Comparison of ENCODE assay signal across 1 cellular context in the genomic region with DNA sequence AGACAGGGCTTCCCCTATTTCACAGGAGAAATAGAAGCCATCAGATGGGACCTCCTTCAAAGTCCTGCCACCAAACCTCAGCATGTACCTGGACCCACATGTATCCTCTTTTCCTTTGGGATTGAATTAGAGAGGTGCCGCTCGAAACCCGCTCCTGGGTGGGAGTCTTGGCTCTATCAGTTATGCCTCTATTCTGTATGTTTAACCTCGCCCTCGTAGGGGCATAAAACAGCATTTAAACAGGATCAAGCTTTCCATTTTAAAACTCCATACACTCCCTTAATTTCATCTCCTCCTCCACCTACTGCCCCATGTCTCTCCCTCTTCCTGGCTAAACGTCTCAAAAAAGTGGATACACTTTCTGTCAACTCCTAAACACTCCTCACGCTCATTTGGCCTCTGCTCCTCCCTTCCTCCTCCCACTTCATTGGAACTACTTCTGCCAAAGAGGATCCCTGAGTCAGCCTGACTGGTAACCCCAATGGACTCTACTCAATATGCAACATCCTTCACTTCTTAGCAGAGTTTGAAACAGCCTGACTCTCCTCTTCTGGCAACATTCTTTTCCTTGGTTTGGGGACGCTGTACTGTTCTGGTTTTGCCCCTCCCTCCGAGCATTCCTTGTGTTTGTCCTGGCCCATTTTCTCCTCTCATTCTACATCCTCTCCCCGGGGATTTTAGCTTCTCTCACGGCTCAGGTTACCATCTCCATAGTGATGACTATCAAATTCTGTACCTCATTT.
A peak's percentile ranks its signal among the peaks of the same experiment; 100 is the strongest.
TF ChIP-seq lines count a peak whose summit lies in the region.

No MANE protein-coding gene starts in this region.

TF ChIP-seq in K562, 482 proteins besides CTCF, POLR2A, EP300 and RAD21 (continued from another document and continues in another):
- TF ChIP-seq, protein P1, sequence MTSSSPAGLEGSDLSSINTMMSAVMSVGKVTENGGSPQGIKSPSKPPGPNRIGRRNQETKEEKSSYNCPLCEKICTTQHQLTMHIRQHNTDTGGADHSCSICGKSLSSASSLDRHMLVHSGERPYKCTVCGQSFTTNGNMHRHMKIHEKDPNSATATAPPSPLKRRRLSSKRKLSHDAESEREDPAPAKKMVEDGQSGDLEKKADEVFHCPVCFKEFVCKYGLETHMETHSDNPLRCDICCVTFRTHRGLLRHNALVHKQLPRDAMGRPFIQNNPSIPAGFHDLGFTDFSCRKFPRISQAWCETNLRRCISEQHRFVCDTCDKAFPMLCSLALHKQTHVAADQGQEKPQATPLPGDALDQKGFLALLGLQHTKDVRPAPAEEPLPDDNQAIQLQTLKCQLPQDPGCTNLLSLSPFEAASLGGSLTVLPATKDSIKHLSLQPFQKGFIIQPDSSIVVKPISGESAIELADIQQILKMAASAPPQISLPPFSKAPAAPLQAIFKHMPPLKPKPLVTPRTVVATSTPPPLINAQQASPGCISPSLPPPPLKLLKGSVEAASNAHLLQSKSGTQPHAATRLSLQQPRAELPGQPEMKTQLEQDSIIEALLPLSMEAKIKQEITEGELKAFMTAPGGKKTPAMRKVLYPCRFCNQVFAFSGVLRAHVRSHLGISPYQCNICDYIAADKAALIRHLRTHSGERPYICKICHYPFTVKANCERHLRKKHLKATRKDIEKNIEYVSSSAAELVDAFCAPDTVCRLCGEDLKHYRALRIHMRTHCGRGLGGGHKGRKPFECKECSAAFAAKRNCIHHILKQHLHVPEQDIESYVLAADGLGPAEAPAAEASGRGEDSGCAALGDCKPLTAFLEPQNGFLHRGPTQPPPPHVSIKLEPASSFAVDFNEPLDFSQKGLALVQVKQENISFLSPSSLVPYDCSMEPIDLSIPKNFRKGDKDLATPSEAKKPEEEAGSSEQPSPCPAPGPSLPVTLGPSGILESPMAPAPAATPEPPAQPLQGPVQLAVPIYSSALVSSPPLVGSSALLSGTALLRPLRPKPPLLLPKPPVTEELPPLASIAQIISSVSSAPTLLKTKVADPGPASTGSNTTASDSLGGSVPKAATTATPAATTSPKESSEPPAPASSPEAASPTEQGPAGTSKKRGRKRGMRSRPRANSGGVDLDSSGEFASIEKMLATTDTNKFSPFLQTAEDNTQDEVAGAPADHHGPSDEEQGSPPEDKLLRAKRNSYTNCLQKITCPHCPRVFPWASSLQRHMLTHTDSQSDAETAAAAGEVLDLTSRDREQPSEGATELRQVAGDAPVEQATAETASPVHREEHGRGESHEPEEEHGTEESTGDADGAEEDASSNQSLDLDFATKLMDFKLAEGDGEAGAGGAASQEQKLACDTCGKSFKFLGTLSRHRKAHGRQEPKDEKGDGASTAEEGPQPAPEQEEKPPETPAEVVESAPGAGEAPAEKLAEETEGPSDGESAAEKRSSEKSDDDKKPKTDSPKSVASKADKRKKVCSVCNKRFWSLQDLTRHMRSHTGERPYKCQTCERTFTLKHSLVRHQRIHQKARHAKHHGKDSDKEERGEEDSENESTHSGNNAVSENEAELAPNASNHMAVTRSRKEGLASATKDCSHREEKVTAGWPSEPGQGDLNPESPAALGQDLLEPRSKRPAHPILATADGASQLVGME (CRISPR knock-in tag; IDR thresholded peaks at IDR 0.05) = no peak
- TF ChIP-seq ZNF217 (CRISPR knock-in tag; IDR thresholded peaks at IDR 0.05) (no peak), RB1 (IDR thresholded peaks at IDR 0.05; ENCODE audit: low read depth) (no peak), ZNF24 (IDR thresholded peaks at IDR 0.05) (no peak), TAF15 (IDR thresholded peaks at IDR 0.05; ENCODE audit: low read depth, low read length) (no peak), ATF1 (CRISPR knock-in tag; IDR thresholded peaks at IDR 0.05) (no peak), ATF1 (tag; IDR thresholded peaks at IDR 0.05) (peak; percentile 21; the same call in 1 of the 2 replicates), SAP30 (IDR thresholded peaks at IDR 0.05; ENCODE audit: borderline replicate concordance, insufficient read depth, low read depth, low read length, poor library complexity, severe bottlenecking) (peak; percentile 2), SMC3 (conservative IDR thresholded peaks at IDR 0.05; ENCODE audit: insufficient read depth, low read depth, low read length) (no peak), SMARCE1 (IDR thresholded peaks at IDR 0.05) (peak; percentile 88), GTF2F1 (IDR thresholded peaks at IDR 0.05; ENCODE audit: low read depth, low read length) (no peak), EZH2 (IDR thresholded peaks at IDR 0.05; ENCODE audit: borderline replicate concordance, low read depth, low read length) (no peak), CCNT2 (IDR thresholded peaks at IDR 0.05; ENCODE audit: borderline replicate concordance, extremely low read depth, insufficient read length, low read depth, low read length) (no peak), SMAD1 (IDR thresholded peaks at IDR 0.05; ENCODE audit: low read depth, low read length, partially characterized antibody) (no peak), NCOA2 (IDR thresholded peaks at IDR 0.05; ENCODE audit: partially characterized antibody in 2 of 2) (no peak), ZNF124 (CRISPR knock-in tag; IDR thresholded peaks at IDR 0.05) (no peak), ZNF444 (CRISPR knock-in tag; IDR thresholded peaks at IDR 0.05) (no peak), CHCHD3 (CRISPR knock-in tag; IDR thresholded peaks at IDR 0.05) (no peak), ZNF75A (CRISPR knock-in tag; IDR thresholded peaks at IDR 0.05) (no peak), TAF1 (IDR thresholded peaks at IDR 0.05; ENCODE audit: control insufficient read depth, extremely low read depth, insufficient read depth, low read length, severe bottlenecking) (no peak), TCF7 (IDR thresholded peaks at IDR 0.05; ENCODE audit: borderline replicate concordance) (no peak), NFATC3 (IDR thresholded peaks at IDR 0.05) (peak; percentile 35; the same call in 1 of the 2 replicates), NEUROD1 (IDR thresholded peaks at IDR 0.05; ENCODE audit: borderline replicate concordance, low read depth, low read length, partially characterized antibody) (peak; percentile 54), ZFP36 (IDR thresholded peaks at IDR 0.05; ENCODE audit: low read depth, low read length, partially characterized antibody) (peak; percentile 76), NFE2 (IDR thresholded peaks at IDR 0.05; ENCODE audit: low read depth) (peak; percentile 99), SIN3A (IDR thresholded peaks at IDR 0.05; ENCODE audit: borderline replicate concordance in 2 of 2, control insufficient read depth in 1 of 2, low read depth in 2 of 2, low read length in 2 of 2) (no peak), NR2C2 (CRISPR knock-in tag; IDR thresholded peaks at IDR 0.05) (no peak), NR2C2 (tag; IDR thresholded peaks at IDR 0.05) (peak; percentile 64), HEY1 (CRISPR knock-in tag; IDR thresholded peaks at IDR 0.05; ENCODE audit: borderline replicate concordance) (no peak), ILF3 (IDR thresholded peaks at IDR 0.05; ENCODE audit: borderline replicate concordance) (no peak), ERF (CRISPR knock-in tag; IDR thresholded peaks at IDR 0.05) (peak; percentile 22; the same call in 1 of the 2 replicates), BRF1 (IDR thresholded peaks at IDR 0.05; ENCODE audit: borderline replicate concordance, extremely low read depth, insufficient read length) (no peak), NRF1 (conservative IDR thresholded peaks at IDR 0.05 in 1 of 2, IDR thresholded peaks at IDR 0.05 in 1 of 2) (peak; percentile 22 to 23; a peak in 1 of 4 replicates)
- TF ChIP-seq, protein P2, sequence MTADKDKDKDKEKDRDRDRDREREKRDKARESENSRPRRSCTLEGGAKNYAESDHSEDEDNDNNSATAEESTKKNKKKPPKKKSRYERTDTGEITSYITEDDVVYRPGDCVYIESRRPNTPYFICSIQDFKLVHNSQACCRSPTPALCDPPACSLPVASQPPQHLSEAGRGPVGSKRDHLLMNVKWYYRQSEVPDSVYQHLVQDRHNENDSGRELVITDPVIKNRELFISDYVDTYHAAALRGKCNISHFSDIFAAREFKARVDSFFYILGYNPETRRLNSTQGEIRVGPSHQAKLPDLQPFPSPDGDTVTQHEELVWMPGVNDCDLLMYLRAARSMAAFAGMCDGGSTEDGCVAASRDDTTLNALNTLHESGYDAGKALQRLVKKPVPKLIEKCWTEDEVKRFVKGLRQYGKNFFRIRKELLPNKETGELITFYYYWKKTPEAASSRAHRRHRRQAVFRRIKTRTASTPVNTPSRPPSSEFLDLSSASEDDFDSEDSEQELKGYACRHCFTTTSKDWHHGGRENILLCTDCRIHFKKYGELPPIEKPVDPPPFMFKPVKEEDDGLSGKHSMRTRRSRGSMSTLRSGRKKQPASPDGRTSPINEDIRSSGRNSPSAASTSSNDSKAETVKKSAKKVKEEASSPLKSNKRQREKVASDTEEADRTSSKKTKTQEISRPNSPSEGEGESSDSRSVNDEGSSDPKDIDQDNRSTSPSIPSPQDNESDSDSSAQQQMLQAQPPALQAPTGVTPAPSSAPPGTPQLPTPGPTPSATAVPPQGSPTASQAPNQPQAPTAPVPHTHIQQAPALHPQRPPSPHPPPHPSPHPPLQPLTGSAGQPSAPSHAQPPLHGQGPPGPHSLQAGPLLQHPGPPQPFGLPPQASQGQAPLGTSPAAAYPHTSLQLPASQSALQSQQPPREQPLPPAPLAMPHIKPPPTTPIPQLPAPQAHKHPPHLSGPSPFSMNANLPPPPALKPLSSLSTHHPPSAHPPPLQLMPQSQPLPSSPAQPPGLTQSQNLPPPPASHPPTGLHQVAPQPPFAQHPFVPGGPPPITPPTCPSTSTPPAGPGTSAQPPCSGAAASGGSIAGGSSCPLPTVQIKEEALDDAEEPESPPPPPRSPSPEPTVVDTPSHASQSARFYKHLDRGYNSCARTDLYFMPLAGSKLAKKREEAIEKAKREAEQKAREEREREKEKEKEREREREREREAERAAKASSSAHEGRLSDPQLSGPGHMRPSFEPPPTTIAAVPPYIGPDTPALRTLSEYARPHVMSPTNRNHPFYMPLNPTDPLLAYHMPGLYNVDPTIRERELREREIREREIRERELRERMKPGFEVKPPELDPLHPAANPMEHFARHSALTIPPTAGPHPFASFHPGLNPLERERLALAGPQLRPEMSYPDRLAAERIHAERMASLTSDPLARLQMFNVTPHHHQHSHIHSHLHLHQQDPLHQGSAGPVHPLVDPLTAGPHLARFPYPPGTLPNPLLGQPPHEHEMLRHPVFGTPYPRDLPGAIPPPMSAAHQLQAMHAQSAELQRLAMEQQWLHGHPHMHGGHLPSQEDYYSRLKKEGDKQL (CRISPR knock-in tag; IDR thresholded peaks at IDR 0.05; ENCODE audit: borderline replicate concordance) = no peak
- TF ChIP-seq, protein P3, sequence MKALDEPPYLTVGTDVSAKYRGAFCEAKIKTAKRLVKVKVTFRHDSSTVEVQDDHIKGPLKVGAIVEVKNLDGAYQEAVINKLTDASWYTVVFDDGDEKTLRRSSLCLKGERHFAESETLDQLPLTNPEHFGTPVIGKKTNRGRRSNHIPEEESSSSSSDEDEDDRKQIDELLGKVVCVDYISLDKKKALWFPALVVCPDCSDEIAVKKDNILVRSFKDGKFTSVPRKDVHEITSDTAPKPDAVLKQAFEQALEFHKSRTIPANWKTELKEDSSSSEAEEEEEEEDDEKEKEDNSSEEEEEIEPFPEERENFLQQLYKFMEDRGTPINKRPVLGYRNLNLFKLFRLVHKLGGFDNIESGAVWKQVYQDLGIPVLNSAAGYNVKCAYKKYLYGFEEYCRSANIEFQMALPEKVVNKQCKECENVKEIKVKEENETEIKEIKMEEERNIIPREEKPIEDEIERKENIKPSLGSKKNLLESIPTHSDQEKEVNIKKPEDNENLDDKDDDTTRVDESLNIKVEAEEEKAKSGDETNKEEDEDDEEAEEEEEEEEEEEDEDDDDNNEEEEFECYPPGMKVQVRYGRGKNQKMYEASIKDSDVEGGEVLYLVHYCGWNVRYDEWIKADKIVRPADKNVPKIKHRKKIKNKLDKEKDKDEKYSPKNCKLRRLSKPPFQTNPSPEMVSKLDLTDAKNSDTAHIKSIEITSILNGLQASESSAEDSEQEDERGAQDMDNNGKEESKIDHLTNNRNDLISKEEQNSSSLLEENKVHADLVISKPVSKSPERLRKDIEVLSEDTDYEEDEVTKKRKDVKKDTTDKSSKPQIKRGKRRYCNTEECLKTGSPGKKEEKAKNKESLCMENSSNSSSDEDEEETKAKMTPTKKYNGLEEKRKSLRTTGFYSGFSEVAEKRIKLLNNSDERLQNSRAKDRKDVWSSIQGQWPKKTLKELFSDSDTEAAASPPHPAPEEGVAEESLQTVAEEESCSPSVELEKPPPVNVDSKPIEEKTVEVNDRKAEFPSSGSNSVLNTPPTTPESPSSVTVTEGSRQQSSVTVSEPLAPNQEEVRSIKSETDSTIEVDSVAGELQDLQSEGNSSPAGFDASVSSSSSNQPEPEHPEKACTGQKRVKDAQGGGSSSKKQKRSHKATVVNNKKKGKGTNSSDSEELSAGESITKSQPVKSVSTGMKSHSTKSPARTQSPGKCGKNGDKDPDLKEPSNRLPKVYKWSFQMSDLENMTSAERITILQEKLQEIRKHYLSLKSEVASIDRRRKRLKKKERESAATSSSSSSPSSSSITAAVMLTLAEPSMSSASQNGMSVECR (CRISPR knock-in tag; IDR thresholded peaks at IDR 0.05) = no peak
- TF ChIP-seq, protein P4, sequence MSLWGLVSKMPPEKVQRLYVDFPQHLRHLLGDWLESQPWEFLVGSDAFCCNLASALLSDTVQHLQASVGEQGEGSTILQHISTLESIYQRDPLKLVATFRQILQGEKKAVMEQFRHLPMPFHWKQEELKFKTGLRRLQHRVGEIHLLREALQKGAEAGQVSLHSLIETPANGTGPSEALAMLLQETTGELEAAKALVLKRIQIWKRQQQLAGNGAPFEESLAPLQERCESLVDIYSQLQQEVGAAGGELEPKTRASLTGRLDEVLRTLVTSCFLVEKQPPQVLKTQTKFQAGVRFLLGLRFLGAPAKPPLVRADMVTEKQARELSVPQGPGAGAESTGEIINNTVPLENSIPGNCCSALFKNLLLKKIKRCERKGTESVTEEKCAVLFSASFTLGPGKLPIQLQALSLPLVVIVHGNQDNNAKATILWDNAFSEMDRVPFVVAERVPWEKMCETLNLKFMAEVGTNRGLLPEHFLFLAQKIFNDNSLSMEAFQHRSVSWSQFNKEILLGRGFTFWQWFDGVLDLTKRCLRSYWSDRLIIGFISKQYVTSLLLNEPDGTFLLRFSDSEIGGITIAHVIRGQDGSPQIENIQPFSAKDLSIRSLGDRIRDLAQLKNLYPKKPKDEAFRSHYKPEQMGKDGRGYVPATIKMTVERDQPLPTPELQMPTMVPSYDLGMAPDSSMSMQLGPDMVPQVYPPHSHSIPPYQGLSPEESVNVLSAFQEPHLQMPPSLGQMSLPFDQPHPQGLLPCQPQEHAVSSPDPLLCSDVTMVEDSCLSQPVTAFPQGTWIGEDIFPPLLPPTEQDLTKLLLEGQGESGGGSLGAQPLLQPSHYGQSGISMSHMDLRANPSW (CRISPR knock-in tag; IDR thresholded peaks at IDR 0.05) = no peak
- TF ChIP-seq, protein P5, sequence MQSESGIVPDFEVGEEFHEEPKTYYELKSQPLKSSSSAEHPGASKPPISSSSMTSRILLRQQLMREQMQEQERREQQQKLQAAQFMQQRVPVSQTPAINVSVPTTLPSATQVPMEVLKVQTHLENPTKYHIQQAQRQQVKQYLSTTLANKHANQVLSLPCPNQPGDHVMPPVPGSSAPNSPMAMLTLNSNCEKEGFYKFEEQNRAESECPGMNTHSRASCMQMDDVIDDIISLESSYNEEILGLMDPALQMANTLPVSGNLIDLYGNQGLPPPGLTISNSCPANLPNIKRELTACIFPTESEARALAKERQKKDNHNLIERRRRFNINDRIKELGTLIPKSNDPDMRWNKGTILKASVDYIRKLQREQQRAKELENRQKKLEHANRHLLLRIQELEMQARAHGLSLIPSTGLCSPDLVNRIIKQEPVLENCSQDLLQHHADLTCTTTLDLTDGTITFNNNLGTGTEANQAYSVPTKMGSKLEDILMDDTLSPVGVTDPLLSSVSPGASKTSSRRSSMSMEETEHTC (IDR thresholded peaks at IDR 0.05) = no peak
